Comparison of ENCODE assay signal across 9 cellular contexts in the genomic region with DNA sequence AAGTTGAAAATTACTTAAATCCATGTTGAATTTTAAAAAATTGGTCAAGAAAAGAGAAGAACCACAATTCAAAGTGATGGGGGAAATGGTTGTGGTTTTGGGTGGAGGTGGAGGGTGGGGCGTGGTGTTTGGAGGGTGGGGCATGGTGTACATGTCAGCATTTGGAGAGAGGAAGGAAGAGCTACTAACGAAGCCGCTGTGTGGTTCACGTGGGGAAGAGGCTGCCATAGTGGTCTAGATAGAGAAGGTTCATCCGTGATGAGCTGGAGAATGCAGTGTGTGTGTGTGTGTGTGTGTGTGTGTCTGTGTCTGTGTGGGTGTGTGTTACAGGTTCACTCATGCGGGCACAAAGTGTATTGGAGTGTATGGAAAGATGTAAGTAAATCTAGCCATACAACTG. TPM values are rescaled to one million over a fixed set of nuclear protein-coding genes. Genes with fewer than 3 reads are reported as not detected.
DNase-seq lines count a peak whose midpoint lies in the region; ATAC-seq and TF ChIP-seq lines count a peak whose summit lies in the region.
"Had no signal": no experiment of that assay in that cellular context is flagged by ENCODE, and none has a peak within 500 bp of the region (broad histone marks: within the 10 kb centered on the region; RNA-seq: fewer than 3 reads in every experiment).

No MANE protein-coding gene starts in this region.

- no peak overlapping the region for H3K4me3 ChIP-seq in heart left ventricle
- H3K4me3 ChIP-seq: vagina had no signal

- CTCF ChIA-PET in activated CD4-positive, alpha-beta T cell treated with anti-CD3 and anti-CD28 coated beads for 36 hours (lab: Charles Lee): interaction anchor here (1.3 to 2.0 kb wide), 2 partner anchors 35 to 40 kb away, joined by 3 to 9 read pairs; no protein-coding TSS in a partner anchor

- H3K36me3 ChIP-seq in heart left ventricle: no peaks in the 10 kb centered on the region
- H3K36me3 ChIP-seq: vagina had no signal

- POLR2A ChIA-PET in activated CD4-positive, alpha-beta T cell treated with anti-CD3 and anti-CD28 coated beads for 36 hours (lab: Charles Lee): interaction anchor here (0.5 to 0.6 kb wide), 4 partner anchors 33 to 148 kb away, joined by 3 read pairs; no protein-coding TSS in a partner anchor

- no peaks in the 10 kb centered on the region for H3K27me3 ChIP-seq in heart left ventricle
- H3K27me3 ChIP-seq: vagina had no signal

- no peaks in the 10 kb centered on the region for H3K9me3 ChIP-seq in heart left ventricle
- H3K9me3 ChIP-seq: vagina had no signal

- TF ChIP-seq CTCF in heart left ventricle (IDR thresholded peaks at IDR 0.05): no peak

- peak; percentile 83 for DNase-seq in activated CD4-positive, alpha-beta T cell treated with anti-CD3 and anti-CD28 coated beads for 36 hours
- DNase-seq in heart left ventricle (peak in 3 of 5 donors; percentile 32 to 74 (median 46)), DMS 273 treated with DMSO at 0.1 percent for 48 hours (lab: John Stamatoyannopoulos, UW) (no peak), SW 1271 (lab: John Stamatoyannopoulos, UW) (no peak)
- DNase-seq in stimulated activated CD8-positive, alpha-beta memory T cell treated with anti-CD3 and anti-CD28 coated beads, Interleukin-7, amount 100 ng/mL, for 24 hours (ENCODE audit: low read depth): peak; percentile 42

- H3K27ac ChIP-seq in heart left ventricle: peak overlapping the region in 1 of 12 donors; percentile 71
- H3K27ac ChIP-seq: vagina had no signal

- H3K27ac Mint-ChIP-seq in activated CD4-positive, alpha-beta T cell treated with anti-CD3 and anti-CD28 coated beads for 36 hours: peak overlapping the region; percentile 83

- H3K4me3 Mint-ChIP-seq in activated CD4-positive, alpha-beta T cell treated with anti-CD3 and anti-CD28 coated beads for 36 hours: peak overlapping the region; percentile 28

- no peaks in the 10 kb centered on the region for H3K27me3 Mint-ChIP-seq in activated CD4-positive, alpha-beta T cell treated with anti-CD3 and anti-CD28 coated beads for 36 hours

- peaks cover 0 to 26% (median 0%) of the 10 kb centered on the region in 12 donors for H3K4me1 ChIP-seq in heart left ventricle
- H3K4me1 ChIP-seq: vagina had no signal

- peak; percentile 81 for ATAC-seq in HG03139 (IDR thresholded peaks at IDR 0.05; ENCODE audit: unreplicated experiment)
- ATAC-seq in activated CD4-positive, alpha-beta T cell treated with anti-CD3 and anti-CD28 coated beads for 36 hours: peak; percentile 98
- peak in 3 of 4 donors; percentile 53 to 81 (median 81) for ATAC-seq in heart left ventricle
- ATAC-seq in GM18870 (IDR thresholded peaks at IDR 0.05; ENCODE audit: unreplicated experiment): no peak
- no peak for ATAC-seq in HG02588 (IDR thresholded peaks at IDR 0.05; ENCODE audit: unreplicated experiment)

- TF ChIP-seq POLR2A in heart left ventricle (IDR thresholded peaks at IDR 0.05): no peak

- H3K9me3 Mint-ChIP-seq in activated CD4-positive, alpha-beta T cell treated with anti-CD3 and anti-CD28 coated beads for 36 hours (ENCODE audit: low read depth): no peaks in the 10 kb centered on the region

- H3K4me1 Mint-ChIP-seq in activated CD4-positive, alpha-beta T cell treated with anti-CD3 and anti-CD28 coated beads for 36 hours: peaks cover 34% of the 10 kb centered on the region

- WGBS in heart left ventricle, 4 donors: 61 to 72% (median 65%) methylated on average over 6 of the region's 6 CpGs

- H3K36me3 Mint-ChIP-seq in activated CD4-positive, alpha-beta T cell treated with anti-CD3 and anti-CD28 coated beads for 36 hours (ENCODE audit: low read depth): no peaks in the 10 kb centered on the region

- intact Hi-C loops in activated CD4-positive, alpha-beta T cell treated with anti-CD3 and anti-CD28 coated beads for 36 hours (cut with DNase I, micrococcal nuclease): loop anchor here in 1 of 2 experiments (10.0 kb wide), 2 partner anchors 747 to 1243 kb away; partner anchors contain the start of genes COMTD1 and DNAJC9
- intact Hi-C loops in heart left ventricle (cut with DNase I): loop anchor here in 2 of 10 donors (10.0 kb wide), 2 partner anchors 63 to 83 kb away; no protein-coding TSS in a partner anchor

RNA-seq across cellular contexts. Expression of gene VCL, which starts 6.1 kb away (rescaled TPM):
- total RNA-seq in activated CD4-positive, alpha-beta T cell treated with anti-CD3 and anti-CD28 coated beads for 36 hours: 10 to 100 TPM; 20.7 to 22.7 TPM
- 100 to 1,000 TPM; 215 to 543 (median 273) TPM for total RNA-seq in heart left ventricle
- polyA plus RNA-seq in heart left ventricle: 100 to 1,000 TPM in 1 of 2 donors, 10 to 100 TPM in 1; 84.5 to 363 TPM

Comparison
In these comparisons a context has a peak if more than half of its experiments do, and no peak if none do; other contexts are left out.
1. ATAC-seq: peak in HG03139 (single experiment), activated CD4-positive, alpha-beta T cell treated with anti-CD3 and anti-CD28 coated beads for 36 hours (single experiment) and heart left ventricle (3 of 4); none in GM18870 (single experiment) and HG02588 (single experiment).
2. DNase-seq: peak in activated CD4-positive, alpha-beta T cell treated with anti-CD3 and anti-CD28 coated beads for 36 hours (single experiment), heart left ventricle (3 of 5) and stimulated activated CD8-positive, alpha-beta memory T cell treated with anti-CD3 and anti-CD28 coated beads, Interleukin-7, amount 100 ng/mL, for 24 hours (single experiment); none in DMS 273 treated with DMSO at 0.1 percent for 48 hours (single experiment) and SW 1271 (0 of 2).
3. RNA of gene VCL, which starts 6.1 kb away (total RNA-seq): 215 to 543 TPM in heart left ventricle; 20.7 to 22.7 TPM in activated CD4-positive, alpha-beta T cell treated with anti-CD3 and anti-CD28 coated beads for 36 hours; every median in the first group is over 4 times any median in the second.